Comparison of ENCODE assay signal across 20 cellular contexts in the genomic region with DNA sequence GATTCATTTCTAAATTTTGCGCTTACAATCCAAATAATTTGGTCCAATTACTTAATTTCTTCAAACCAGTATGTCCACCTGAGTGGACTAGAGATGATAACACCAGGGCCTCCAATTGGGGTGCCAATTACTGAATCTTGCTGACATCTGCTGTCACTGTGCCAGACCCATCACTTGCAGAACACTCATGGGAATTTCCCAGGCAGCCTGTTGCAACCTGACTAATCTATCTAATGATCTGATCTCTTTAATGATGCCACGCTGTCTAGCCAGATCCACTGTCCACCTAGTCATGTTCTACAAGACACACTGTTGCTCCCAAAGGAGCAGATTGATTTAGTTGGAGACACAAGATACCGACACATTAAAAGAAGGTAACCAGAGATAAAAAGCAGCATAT. TPM values are rescaled to one million over a fixed set of nuclear protein-coding genes. Genes with fewer than 3 reads are reported as not detected.
DNase-seq lines count a peak whose midpoint lies in the region; ATAC-seq and TF ChIP-seq lines count a peak whose summit lies in the region.
"Had no signal": no experiment of that assay in that cellular context is flagged by ENCODE, and none has a peak within 500 bp of the region (broad histone marks: within the 10 kb centered on the region; RNA-seq: fewer than 3 reads in every experiment).

No MANE protein-coding gene starts in this region.

- H3K27ac Mint-ChIP-seq in MCF 10A (ENCODE audit: low read depth, unreplicated experiment): no peak overlapping the region
- H3K27ac Mint-ChIP-seq: GM23338 had no signal

- ATAC-seq in HG02970 (IDR thresholded peaks at IDR 0.05; ENCODE audit: low FRiP score, unreplicated experiment): no peak
- no peak for ATAC-seq in left lung
- ATAC-seq: GM23338 had no signal

- H3K4me1 Mint-ChIP-seq in MCF 10A (ENCODE audit: insufficient read depth, unreplicated experiment): no peaks in the 10 kb centered on the region
- H3K4me1 Mint-ChIP-seq: GM23338 had no signal

- H3K9me3 Mint-ChIP-seq in MCF 10A (ENCODE audit: unreplicated experiment): no peaks in the 10 kb centered on the region
- H3K9me3 Mint-ChIP-seq: GM23338 had no signal

- H3K4me3 Mint-ChIP-seq in MCF 10A (ENCODE audit: unreplicated experiment): no peak overlapping the region
- H3K4me3 Mint-ChIP-seq: GM23338 had no signal

- intact Hi-C loops in MCF 10A (cut with micrococcal nuclease): loop anchor here (10.0 kb wide), 1 partner anchor 228 kb away; no protein-coding TSS in a partner anchor
- intact Hi-C loops in breast epithelium (cut with DNase I; ENCODE audit: low total_unique reads): no loop called here
- intact Hi-C loops in left lung (cut with DNase I): no loop called here

- H3K27me3 ChIP-seq in breast epithelium: no peaks in the 10 kb centered on the region
- no peaks in the 10 kb centered on the region for H3K27me3 ChIP-seq in left lung
- H3K27me3 ChIP-seq: Peyer's patch had no signal

- DNase-seq in MCF 10A (ENCODE audit: unreplicated experiment) (peak; percentile 5), breast epithelium (ENCODE audit: low spot score in 2 of 2) (no peak), NCI-H82 treated with DMSO at 0.1 percent for 48 hours (lab: John Stamatoyannopoulos, UW; ENCODE audit: unreplicated experiment) (peak; percentile 93), choroid plexus epithelial cell (ENCODE audit: low read depth) (peak; percentile 37), renal cortical epithelial cell (ENCODE audit: low read depth) (peak; percentile 34), left lung (no peak), midbrain (lab: John Stamatoyannopoulos, UW) (no peak)
- DNase-seq: AML-193, Caco-2, DMS79, GDM1, KBM-7, NCI-H1092, NCI-H187, NCI-H526, Peyer's patch, SHP77 had no signal

- H3K27ac ChIP-seq in breast epithelium (no peak overlapping the region), left lung (no peak overlapping the region)
- H3K27ac ChIP-seq: HL-60, Peyer's patch had no signal

- CTCF ChIA-PET in MCF 10A (lab: Yijun Ruan, JAX): interaction anchor here (0.7 to 1.7 kb wide), 3 partner anchors 12 to 1476 kb away, joined by 3 read pairs; a partner anchor contains a TSS

- H3K9me3 ChIP-seq in breast epithelium: no peaks in the 10 kb centered on the region
- no peaks in the 10 kb centered on the region for H3K9me3 ChIP-seq in left lung
- H3K9me3 ChIP-seq: Caco-2, Peyer's patch had no signal

- POLR2A ChIA-PET in MCF 10A (lab: Yijun Ruan, JAX): no interaction called here

- H3K36me3 ChIP-seq in breast epithelium (no peaks in the 10 kb centered on the region), left lung (no peaks in the 10 kb centered on the region)
- H3K36me3 ChIP-seq: Peyer's patch had no signal

- H3K36me3 Mint-ChIP-seq in MCF 10A (ENCODE audit: insufficient read depth, unreplicated experiment): no peaks in the 10 kb centered on the region

- H3K27me3 Mint-ChIP-seq in MCF 10A (ENCODE audit: insufficient read depth, unreplicated experiment): peaks cover 86% of the 10 kb centered on the region

- no TSS peak for BruUV-seq in MCF 10A (replicated peaks; lab: Mats Ljungman, UMichigan)

- H3K4me1 ChIP-seq in breast epithelium (no peaks in the 10 kb centered on the region), left lung (no peaks in the 10 kb centered on the region)
- H3K4me1 ChIP-seq: Caco-2, Peyer's patch had no signal

- H3K4me3 ChIP-seq in breast epithelium (no peak overlapping the region), choroid plexus epithelial cell (ENCODE audit: low read depth, low read length) (no peak overlapping the region), left lung (no peak overlapping the region)
- H3K4me3 ChIP-seq: GM23338, Peyer's patch had no signal

- TF ChIP-seq CTCF in MCF 10A (IDR thresholded peaks at IDR 0.05; ENCODE audit: unreplicated experiment): no peak
- no peak for TF ChIP-seq CTCF in breast epithelium (IDR thresholded peaks at IDR 0.05)
- no peak for TF ChIP-seq CTCF in choroid plexus epithelial cell (conservative IDR thresholded peaks at IDR 0.05; ENCODE audit: low read depth, low read length)
- no peak for TF ChIP-seq CTCF in left lung (IDR thresholded peaks at IDR 0.05)

- TF ChIP-seq POLR2A in breast epithelium (IDR thresholded peaks at IDR 0.05): no peak

RNA-seq across cellular contexts. Expression of a gene that starts 11.8 kb away (rescaled TPM):
- total RNA-seq in MCF 10A (2022) (not detected in 2 replicates), breast epithelium (10 to 100 TPM in 2 of 3 donors, 1 to 10 TPM in 1; 2.3 to 29.8 (median 21.8) TPM), renal cortical epithelial cell (0.17 and 4.3 TPM in 2 replicates), left lung (under 1 TPM; 0.03 to 0.05 TPM)
- total RNA-seq: Caco-2 had no signal

Comparison
In these comparisons a context has a peak if more than half of its experiments do, and no peak if none do; other contexts are left out.
1. DNase-seq: peak in MCF 10A (single experiment), NCI-H82 treated with DMSO at 0.1 percent for 48 hours (single experiment), choroid plexus epithelial cell (single experiment) and renal cortical epithelial cell (single experiment); none in breast epithelium (0 of 2), left lung (0 of 2) and midbrain (single experiment).